2 cellular contexts compared by ENCODE assay signal in genomic region chr3:192553707-192554106, GRCh38.
TF ChIP-seq lines count a peak whose summit lies in the region.

No MANE protein-coding gene starts in this region.

TF ChIP-seq in GM23338, 12 proteins besides CTCF, POLR2A, EP300 and RAD21:
- TF ChIP-seq CREB1 (CRISPR knock-in tag; IDR thresholded peaks at IDR 0.05; ENCODE audit: low read depth) (no peak), ZNF114 (CRISPR knock-in tag; IDR thresholded peaks at IDR 0.05) (no peak), REST (IDR thresholded peaks at IDR 0.05; ENCODE audit: unreplicated experiment) (no peak), EZH2 (IDR thresholded peaks at IDR 0.05; ENCODE audit: low read depth, unreplicated experiment) (no peak), ETS1 (IDR thresholded peaks at IDR 0.05) (no peak)

TF ChIP-seq in H1, 55 proteins besides CTCF, POLR2A, EP300 and RAD21:
- TF ChIP-seq ATF2 (IDR thresholded peaks at IDR 0.05; ENCODE audit: low read length) (no peak), RXRA (IDR thresholded peaks at IDR 0.05; ENCODE audit: insufficient read depth, low read depth, low read length) (no peak), SRF (IDR thresholded peaks at IDR 0.05; ENCODE audit: low read depth, low read length) (no peak), SP4 (IDR thresholded peaks at IDR 0.05; ENCODE audit: low read length) (no peak), ATF3 (IDR thresholded peaks at IDR 0.05; ENCODE audit: insufficient read depth, low read depth, low read length) (no peak), USF2 (IDR thresholded peaks at IDR 0.05; ENCODE audit: low read length) (no peak), RFX5 (IDR thresholded peaks at IDR 0.05; ENCODE audit: borderline replicate concordance, low read depth, low read length) (no peak), ZNF274 (IDR thresholded peaks at IDR 0.05; ENCODE audit: borderline replicate concordance, extremely low read depth, low read length) (no peak), CEBPB (IDR thresholded peaks at IDR 0.05; ENCODE audit: low read depth, low read length) (no peak), TCF12 (IDR thresholded peaks at IDR 0.05; ENCODE audit: low read depth, low read length) (no peak), ASH2L (IDR thresholded peaks at IDR 0.05; ENCODE audit: low read length) (no peak), CBX8 (IDR thresholded peaks at IDR 0.05; ENCODE audit: borderline replicate concordance, low read depth, low read length) (no peak), SP1 (IDR thresholded peaks at IDR 0.05; ENCODE audit: low read depth, low read length) (no peak), MAFK (IDR thresholded peaks at IDR 0.05; ENCODE audit: low read depth, low read length) (no peak), RNF2 (IDR thresholded peaks at IDR 0.05; ENCODE audit: borderline replicate concordance, low read depth, low read length, missing control alignments, poor library complexity, severe bottlenecking) (no peak), TBP (IDR thresholded peaks at IDR 0.05; ENCODE audit: low read depth, low read length) (no peak), BRCA1 (IDR thresholded peaks at IDR 0.05; ENCODE audit: low read depth, low read length) (no peak), YY1 (IDR thresholded peaks at IDR 0.05; ENCODE audit: low read depth, low read length) (no peak)
